1 cellular context compared by ENCODE assay signal in genomic region chr1:2360588-2361364, GRCh38.
TF ChIP-seq lines count a peak whose summit lies in the region.

No MANE protein-coding gene starts in this region.

TF ChIP-seq in GM23338, 12 proteins besides CTCF, POLR2A, EP300 and RAD21 (continued from another document):
- TF ChIP-seq ZNF462 (CRISPR knock-in tag; IDR thresholded peaks at IDR 0.05) (no peak), JUNB (IDR thresholded peaks at IDR 0.05; ENCODE audit: unreplicated experiment) (no peak), ETS1 (IDR thresholded peaks at IDR 0.05) (no peak), EZH2 (IDR thresholded peaks at IDR 0.05; ENCODE audit: low read depth, unreplicated experiment) (no peak), ZNF114 (CRISPR knock-in tag; IDR thresholded peaks at IDR 0.05) (no peak), POLR2AphosphoS5 (IDR thresholded peaks at IDR 0.05; ENCODE audit: low read depth) (no peak), REST (IDR thresholded peaks at IDR 0.05; ENCODE audit: unreplicated experiment) (no peak), ZNF331 (CRISPR knock-in tag; IDR thresholded peaks at IDR 0.05; ENCODE audit: low read depth) (no peak)
